12 cellular contexts compared by ENCODE assay signal in genomic region chr3:169241575-169241927, GRCh38.
DNase-seq lines count a peak whose midpoint lies in the region; TF ChIP-seq lines count a peak whose summit lies in the region.
"Had no signal": no experiment of that assay in that cellular context is flagged by ENCODE, and none has a peak within 500 bp of the region (broad histone marks: within the 10 kb centered on the region; RNA-seq: fewer than 3 reads in every experiment).

No MANE protein-coding gene starts in this region.

- H3K27ac ChIP-seq in SK-N-MC (peak overlapping the region; percentile 97), osteoblast (ENCODE audit: low read depth, low read length) (peak overlapping the region; percentile 95)
- no peak overlapping the region for H3K27ac ChIP-seq in CD8-positive, alpha-beta memory T cell (ENCODE audit: low read depth, low read length)
- H3K27ac ChIP-seq: BLaER1, right lobe of liver had no signal

- no peaks in the 10 kb centered on the region for H3K36me3 Mint-ChIP-seq in CD8-positive, alpha-beta memory T cell

- H3K4me3 Mint-ChIP-seq in CD8-positive, alpha-beta memory T cell, result no peak overlapping the region

- H3K9ac ChIP-seq in SK-N-MC (ENCODE audit: insufficient read length), result peak overlapping the region; percentile 62
- H3K9ac ChIP-seq: BLaER1 had no signal

- DNase-seq in EH (ENCODE audit: low read depth), result peak; percentile 59
- no peak for DNase-seq in SK-N-MC (ENCODE audit: low read depth, low spot score)
- peak; percentile 88 for DNase-seq in fibroblast of pulmonary artery (ENCODE audit: low read depth)
- no peak for DNase-seq in osteoblast (ENCODE audit: insufficient read length, low spot score, missing footprints)
- DNase-seq in iPS-NIHi11 (ENCODE audit: low spot score), result no peak
- no peak for DNase-seq in CD8-positive, alpha-beta memory T cell
- no peak for DNase-seq in NCI-H1930 (lab: John Stamatoyannopoulos, UW)
- no peak for DNase-seq in amniotic stem cell (lab: John Stamatoyannopoulos, UW)
- DNase-seq: NCI-H774, right lobe of liver, T-helper 1 cell had no signal

- peaks cover 0 to 3% (median 0%) of the 10 kb centered on the region in 5 donors for H3K9me3 Mint-ChIP-seq in CD8-positive, alpha-beta memory T cell

- peaks cover 0 to 6% (median 0%) of the 10 kb centered on the region in 3 donors for H3K4me1 Mint-ChIP-seq in CD8-positive, alpha-beta memory T cell

- no peak overlapping the region for H3K27ac Mint-ChIP-seq in CD8-positive, alpha-beta memory T cell

- no peaks in the 10 kb centered on the region for H3K27me3 ChIP-seq in osteoblast (ENCODE audit: insufficient read depth, low read length)
- H3K27me3 ChIP-seq in CD8-positive, alpha-beta memory T cell (ENCODE audit: insufficient read depth, low read length, poor library complexity, severe bottlenecking), result no peaks in the 10 kb centered on the region
- H3K27me3 ChIP-seq: BLaER1, right lobe of liver had no signal

- no peaks in the 10 kb centered on the region for H3K36me3 ChIP-seq in SK-N-MC (ENCODE audit: insufficient read depth, low read length)
- H3K36me3 ChIP-seq in osteoblast (ENCODE audit: insufficient read depth, low read length), result no peaks in the 10 kb centered on the region
- H3K36me3 ChIP-seq in CD8-positive, alpha-beta memory T cell (ENCODE audit: insufficient read depth, low read length), result no peaks in the 10 kb centered on the region
- H3K36me3 ChIP-seq: BLaER1, right lobe of liver had no signal

- TF ChIP-seq CTCF in fibroblast of pulmonary artery (IDR thresholded peaks at IDR 0.05; ENCODE audit: low read length, missing control alignments), result no peak
- TF ChIP-seq CTCF in osteoblast (IDR thresholded peaks at IDR 0.05; ENCODE audit: extremely low read depth, low read depth, low read length), result no peak

- no peaks in the 10 kb centered on the region for H3K27me3 Mint-ChIP-seq in CD8-positive, alpha-beta memory T cell

- H3K4me1 ChIP-seq in osteoblast (ENCODE audit: insufficient read depth, low read length), result peaks cover 34% of the 10 kb centered on the region
- H3K4me1 ChIP-seq in CD8-positive, alpha-beta memory T cell (ENCODE audit: insufficient read depth, low read length), result no peaks in the 10 kb centered on the region
- H3K4me1 ChIP-seq: BLaER1, right lobe of liver had no signal

- H2AFZ ChIP-seq in osteoblast (ENCODE audit: low read length), result no peak overlapping the region

- peak overlapping the region; percentile 93 for H3K4me2 ChIP-seq in osteoblast (ENCODE audit: insufficient read depth, low read length)
- H3K4me2 ChIP-seq: BLaER1 had no signal

- no peaks in the 10 kb centered on the region for H4K20me1 ChIP-seq in osteoblast (ENCODE audit: insufficient read depth, low read length)
- H4K20me1 ChIP-seq: BLaER1 had no signal

- H3K79me2 ChIP-seq in osteoblast (ENCODE audit: insufficient read depth, low read length), result peaks cover 3% of the 10 kb centered on the region

- H3K9me3 ChIP-seq in SK-N-MC (ENCODE audit: low read depth, low read length) (no peaks in the 10 kb centered on the region), osteoblast (ENCODE audit: low read depth, low read length) (no peaks in the 10 kb centered on the region)
- no peaks in the 10 kb centered on the region for H3K9me3 ChIP-seq in CD8-positive, alpha-beta memory T cell (ENCODE audit: low read length)
- H3K9me3 ChIP-seq: BLaER1, right lobe of liver had no signal

- CTCF ChIA-PET in CD8-positive, alpha-beta memory T cell (lab: Charles Lee), result no interaction called here

- POLR2A ChIA-PET in CD8-positive, alpha-beta memory T cell (lab: Charles Lee), result no interaction called here

- peak overlapping the region; percentile 83 for H3K4me3 ChIP-seq in SK-N-MC
- H3K4me3 ChIP-seq in fibroblast of pulmonary artery (replicated peaks; ENCODE audit: low read depth, low read length), result peak overlapping the region; percentile 63
- peak overlapping the region; percentile 79 for H3K4me3 ChIP-seq in osteoblast (ENCODE audit: insufficient read depth, low read length)
- no peak overlapping the region for H3K4me3 ChIP-seq in CD8-positive, alpha-beta memory T cell (ENCODE audit: low read length)
- H3K4me3 ChIP-seq: BLaER1, right lobe of liver had no signal

Comparison
In these comparisons a context has a peak if more than half of its experiments do, and no peak if none do; other contexts are left out.
1. DNase-seq: peak in EH (single experiment) and fibroblast of pulmonary artery (single experiment); none in SK-N-MC (single experiment), osteoblast (single experiment), iPS-NIHi11 (single experiment), CD8-positive, alpha-beta memory T cell (0 of 5), NCI-H1930 (0 of 2) and amniotic stem cell (single experiment).